ENCODE assay signal across 9 cellular contexts in genomic region chr2:106065268-106065982, GRCh38.
DNase-seq lines count a peak whose midpoint lies in the region.
"Had no signal": no experiment of that assay in that cellular context is flagged by ENCODE, and none has a peak within 500 bp of the region (broad histone marks: within the 10 kb centered on the region; RNA-seq: fewer than 3 reads in every experiment).

No MANE protein-coding gene starts in this region.

- 4% methylated on average over 68 of the region's 68 CpGs for WGBS in thymus

- H3K9ac ChIP-seq in mucosa of rectum (ENCODE audit: low read depth in 1 of 2, low read length in 2 of 2): no peak overlapping the region

- no peaks in the 10 kb centered on the region for H3K9me3 ChIP-seq in effector memory CD4-positive, alpha-beta T cell (ENCODE audit: control insufficient read depth, low read length)
- H3K9me3 ChIP-seq in mucosa of rectum (ENCODE audit: control insufficient read depth in 2 of 2, low read length in 2 of 2) (no peaks in the 10 kb centered on the region), thymus (ENCODE audit: control insufficient read depth) (no peaks in the 10 kb centered on the region)

- H3K36me3 ChIP-seq in effector memory CD4-positive, alpha-beta T cell (ENCODE audit: control insufficient read depth, insufficient read depth, low read length): no peaks in the 10 kb centered on the region
- H3K36me3 ChIP-seq in mucosa of rectum (ENCODE audit: control insufficient read depth in 2 of 2, insufficient read depth in 2 of 2, low read length in 2 of 2) (no peaks in the 10 kb centered on the region), thymus (ENCODE audit: control insufficient read depth, insufficient read depth) (no peaks in the 10 kb centered on the region)

- H3K4me3 ChIP-seq in effector memory CD4-positive, alpha-beta T cell (ENCODE audit: insufficient read depth, low read depth, low read length, poor library complexity, severe bottlenecking): peak overlapping the region; percentile 63
- H3K4me3 ChIP-seq in mucosa of rectum (ENCODE audit: low read length in 2 of 2) (peak overlapping the region; percentile 13 to 43), thymus (ENCODE audit: low read length) (peak overlapping the region; percentile 47)

- H3K4me1 ChIP-seq in effector memory CD4-positive, alpha-beta T cell (ENCODE audit: control insufficient read depth, insufficient read depth, low read length, poor library complexity, severe bottlenecking): no peaks in the 10 kb centered on the region
- H3K4me1 ChIP-seq in mucosa of rectum (ENCODE audit: control insufficient read depth in 2 of 2, insufficient read depth in 2 of 2, low read length in 2 of 2) (peaks cover 0 to 3% of the 10 kb centered on the region in 2 donors), thymus (ENCODE audit: control insufficient read depth, insufficient read depth, low read length) (peaks cover 8% of the 10 kb centered on the region)

- no peaks in the 10 kb centered on the region for H3K27me3 ChIP-seq in effector memory CD4-positive, alpha-beta T cell (replicated peaks; ENCODE audit: control insufficient read depth, insufficient read depth, low read length, poor library complexity, severe bottlenecking)
- H3K27me3 ChIP-seq in mucosa of rectum (ENCODE audit: control insufficient read depth in 2 of 2, insufficient read depth in 2 of 2, low read length in 2 of 2) (peaks cover 13 to 14% of the 10 kb centered on the region in 2 donors), thymus (ENCODE audit: control insufficient read depth, insufficient read depth) (peaks cover 3% of the 10 kb centered on the region)

- H3K27ac ChIP-seq in effector memory CD4-positive, alpha-beta T cell (ENCODE audit: insufficient read depth, low read length, poor library complexity, severe bottlenecking): no peak overlapping the region
- H3K27ac ChIP-seq in mucosa of rectum (ENCODE audit: low read depth in 2 of 2, low read length in 2 of 2) (no peak overlapping the region), thymus (ENCODE audit: low read depth) (no peak overlapping the region)
- H3K27ac ChIP-seq: 22Rv1 had no signal

- DNase-seq in DMS 273 (lab: John Stamatoyannopoulos, UW; ENCODE audit: unreplicated experiment): peak; percentile 48
- DNase-seq in DMS 273 treated with DMSO at 0.1 percent for 48 hours (lab: John Stamatoyannopoulos, UW): no peak
- no peak for DNase-seq in effector memory CD4-positive, alpha-beta T cell
- DNase-seq in HT-29 (ENCODE audit: low spot score): no peak
- no peak for DNase-seq in kidney tubule cell (ENCODE audit: low spot score)
- DNase-seq in NCI-H82 (lab: John Stamatoyannopoulos, UW): no peak
